In the genomic region with DNA sequence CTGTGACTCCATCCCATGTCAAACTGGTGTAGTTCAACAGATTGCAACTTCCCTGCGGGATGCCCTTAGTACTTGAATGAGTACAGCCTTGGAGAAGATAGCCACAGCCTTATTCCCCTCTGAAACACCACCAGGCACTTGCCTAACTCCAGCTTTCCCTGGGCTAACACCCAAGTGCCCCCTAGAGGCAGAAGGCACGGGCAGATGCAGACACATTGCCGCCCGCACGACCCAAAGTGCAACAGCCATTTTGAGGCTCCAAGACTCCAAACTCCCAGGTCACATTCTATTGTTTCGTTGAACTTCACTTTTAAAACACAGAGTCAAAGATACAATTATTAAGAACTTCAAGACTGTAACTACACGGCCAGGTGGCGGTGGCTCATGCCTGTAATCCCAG, we compare ENCODE assay signal across 1 cellular context.
TF ChIP-seq lines count a peak whose summit lies in the region.

No MANE protein-coding gene starts in this region.

TF ChIP-seq in H1, 55 proteins besides CTCF, POLR2A, EP300 and RAD21:
- TF ChIP-seq CREB1 (IDR thresholded peaks at IDR 0.05) (no peak), YY1 (IDR thresholded peaks at IDR 0.05; ENCODE audit: low read depth, low read length) (peak; percentile 79)
TF ChIP-seq in H1: peak in this region for 1.
